ENCODE assay signal across 11 cellular contexts in the genomic region with DNA sequence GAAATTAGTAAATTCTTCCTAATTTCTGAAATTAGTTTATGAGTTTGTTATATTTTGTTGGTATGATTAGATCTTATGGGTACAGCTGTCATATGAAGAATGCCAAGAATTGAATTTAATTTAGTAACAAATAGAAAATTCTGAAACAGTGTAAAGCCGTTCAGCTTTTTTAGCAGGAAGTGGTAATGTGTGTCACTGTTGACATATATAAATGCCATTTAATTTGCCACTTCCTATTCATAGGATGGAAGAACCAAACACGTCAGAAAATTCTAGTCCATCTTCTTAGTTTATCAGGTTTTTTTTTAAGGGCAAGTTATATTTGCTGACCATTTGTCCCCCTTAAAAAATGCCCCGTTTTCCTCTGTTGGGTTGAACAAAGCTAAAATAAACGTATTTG. TPM values are rescaled to one million over a fixed set of nuclear protein-coding genes. Genes with fewer than 3 reads are reported as not detected.
DNase-seq lines count a peak whose midpoint lies in the region; ATAC-seq and TF ChIP-seq lines count a peak whose summit lies in the region.
"Had no signal": no experiment of that assay in that cellular context is flagged by ENCODE, and none has a peak within 500 bp of the region (broad histone marks: within the 10 kb centered on the region; RNA-seq: fewer than 3 reads in every experiment).

No MANE protein-coding gene starts in this region.

- H2BK20ac ChIP-seq in H9 (ENCODE audit: low read depth, low read length, poor library complexity, severe bottlenecking), result no peak overlapping the region

- H3K56ac ChIP-seq in H9 (ENCODE audit: insufficient read length, low read depth, low read length), result no peak overlapping the region

- peak overlapping the region; percentile 93 for H3K27ac Mint-ChIP-seq in activated naive CD8-positive, alpha-beta T cell treated with anti-CD3 and anti-CD28 coated beads, Interleukin-2, amount 50 U/mL, for 24 hours
- H3K27ac Mint-ChIP-seq in stimulated activated memory B cell treated with anti-CD40 and anti-IgM and Interleukin-4, amounts not matched to agents 10 μg/mL and 1 μg/mL and 100 μg/mL, for 72 hours, result peak overlapping the region; percentile 17
- no peak overlapping the region for H3K27ac Mint-ChIP-seq in H9

- peak overlapping the region; percentile 57 for H3K4me3 Mint-ChIP-seq in activated naive CD8-positive, alpha-beta T cell treated with anti-CD3 and anti-CD28 coated beads, Interleukin-2, amount 50 U/mL, for 24 hours
- no peak overlapping the region for H3K4me3 Mint-ChIP-seq in stimulated activated memory B cell treated with anti-CD40 and anti-IgM and Interleukin-4, amounts not matched to agents 10 μg/mL and 1 μg/mL and 100 μg/mL, for 72 hours
- no peak overlapping the region for H3K4me3 Mint-ChIP-seq in H9

- no peaks in the 10 kb centered on the region for H3K27me3 Mint-ChIP-seq in activated naive CD8-positive, alpha-beta T cell treated with anti-CD3 and anti-CD28 coated beads, Interleukin-2, amount 50 U/mL, for 24 hours
- H3K27me3 Mint-ChIP-seq in stimulated activated memory B cell treated with anti-CD40 and anti-IgM and Interleukin-4, amounts not matched to agents 10 μg/mL and 1 μg/mL and 100 μg/mL, for 72 hours, result no peaks in the 10 kb centered on the region
- H3K27me3 Mint-ChIP-seq in H9 (ENCODE audit: low read depth), result no peaks in the 10 kb centered on the region

- no peak overlapping the region for H3K27ac ChIP-seq in H9 (ENCODE audit: insufficient read length, low read depth, low read length)
- H3K27ac ChIP-seq: coronary artery had no signal

- no peak overlapping the region for H4K91ac ChIP-seq in H9 (ENCODE audit: insufficient read length, low read depth, low read length)

- H3K9me3 Mint-ChIP-seq in activated naive CD8-positive, alpha-beta T cell treated with anti-CD3 and anti-CD28 coated beads, Interleukin-2, amount 50 U/mL, for 24 hours, result no peaks in the 10 kb centered on the region
- H3K9me3 Mint-ChIP-seq in stimulated activated memory B cell treated with anti-CD40 and anti-IgM and Interleukin-4, amounts not matched to agents 10 μg/mL and 1 μg/mL and 100 μg/mL, for 72 hours, result no peaks in the 10 kb centered on the region
- peaks cover 0 to 4% of the 10 kb centered on the region in 2 experiments; a peak in 1 of 5 replicates for H3K9me3 Mint-ChIP-seq in H9

- H4K8ac ChIP-seq in H9 (replicated peaks; ENCODE audit: insufficient read length, low read depth, low read length), result no peak overlapping the region

- no peak for TF ChIP-seq CTCF in H9 (conservative IDR thresholded peaks at IDR 0.05)

- no peak overlapping the region for H4K5ac ChIP-seq in H9 (ENCODE audit: insufficient read length, low read depth, low read length)

- H3K23ac ChIP-seq in H9 (ENCODE audit: insufficient read length, low read depth, low read length), result no peak overlapping the region

- H2BK5ac ChIP-seq in H9 (ENCODE audit: insufficient read length, low read length), result no peak overlapping the region

- peak; percentile 50 to 72 for ATAC-seq in activated CD4-positive, CD25-positive, alpha-beta regulatory T cell treated with anti-CD3 and anti-CD28 coated beads, Interleukin-2, amount 50 U/mL, for 24 hours
- peak; percentile 55 for ATAC-seq in activated naive CD8-positive, alpha-beta T cell treated with anti-CD3 and anti-CD28 coated beads, Interleukin-2, amount 50 U/mL, for 24 hours
- ATAC-seq in stimulated activated memory B cell treated with anti-CD40 and anti-IgM and Interleukin-4, amounts not matched to agents 10 μg/mL and 1 μg/mL and 100 μg/mL, for 72 hours, result no peak
- no peak for ATAC-seq in HG03442 (IDR thresholded peaks at IDR 0.05; ENCODE audit: unreplicated experiment)
- ATAC-seq: heart left ventricle, sciatic nerve had no signal

- H3K27me3 ChIP-seq in H9 (ENCODE audit: insufficient read depth, low read length), result no peaks in the 10 kb centered on the region
- H3K27me3 ChIP-seq: heart left ventricle had no signal

- DNase-seq in activated CD4-positive, CD25-positive, alpha-beta regulatory T cell treated with anti-CD3 and anti-CD28 coated beads, Interleukin-2, amount 50 U/mL, for 72 hours, result no peak
- peak; percentile 28 for DNase-seq in NCI-H69 (lab: John Stamatoyannopoulos, UW)
- DNase-seq in activated naive CD8-positive, alpha-beta T cell treated with anti-CD3 and anti-CD28 coated beads, Interleukin-2, amount 50 U/mL, for 24 hours, result no peak
- DNase-seq in H9, result no peak
- DNase-seq in NCI-H510A (lab: John Stamatoyannopoulos, UW), result no peak
- DNase-seq: heart left ventricle had no signal

- no peak overlapping the region for H2BK120ac ChIP-seq in H9 (ENCODE audit: low read depth, low read length, poor library complexity, severe bottlenecking)

- H3K79me2 ChIP-seq in H9 (ENCODE audit: insufficient read depth, low read length), result no peaks in the 10 kb centered on the region

- H2AK5ac ChIP-seq in H9 (ENCODE audit: insufficient read length, low read length), result no peak overlapping the region

- no peaks in the 10 kb centered on the region for H3K4me1 ChIP-seq in H9 (ENCODE audit: insufficient read depth, low read length)

- H3K9ac ChIP-seq in H9 (ENCODE audit: extremely low read depth, insufficient read length, low read length), result no peak overlapping the region

- peaks cover 89% of the 10 kb centered on the region for H3K4me1 Mint-ChIP-seq in activated naive CD8-positive, alpha-beta T cell treated with anti-CD3 and anti-CD28 coated beads, Interleukin-2, amount 50 U/mL, for 24 hours
- H3K4me1 Mint-ChIP-seq in stimulated activated memory B cell treated with anti-CD40 and anti-IgM and Interleukin-4, amounts not matched to agents 10 μg/mL and 1 μg/mL and 100 μg/mL, for 72 hours, result peaks cover 48% of the 10 kb centered on the region
- peaks cover 17 to 20% of the 10 kb centered on the region in 2 experiments for H3K4me1 Mint-ChIP-seq in H9

- H3K9me3 ChIP-seq in H9 (ENCODE audit: control insufficient read depth, low read depth, low read length), result no peaks in the 10 kb centered on the region
- H3K9me3 ChIP-seq: heart left ventricle had no signal

- no peaks in the 10 kb centered on the region for H3K23me2 ChIP-seq in H9 (ENCODE audit: insufficient read length, low read depth, low read length, poor library complexity, severe bottlenecking)

- H3K14ac ChIP-seq in H9 (ENCODE audit: insufficient read depth, low read length), result no peak overlapping the region

- H3K36me3 Mint-ChIP-seq in activated naive CD8-positive, alpha-beta T cell treated with anti-CD3 and anti-CD28 coated beads, Interleukin-2, amount 50 U/mL, for 24 hours (ENCODE audit: low read depth), result peaks cover 55% of the 10 kb centered on the region
- H3K36me3 Mint-ChIP-seq in stimulated activated memory B cell treated with anti-CD40 and anti-IgM and Interleukin-4, amounts not matched to agents 10 μg/mL and 1 μg/mL and 100 μg/mL, for 72 hours, result peaks cover 22% of the 10 kb centered on the region
- H3K36me3 Mint-ChIP-seq in H9 (ENCODE audit: insufficient read depth in 1 of 3, low read depth in 3 of 3), result peaks cover 0 to 5% (median 0%) of the 10 kb centered on the region in 3 experiments; a peak in 3 of 7 replicates

- peaks cover 5% of the 10 kb centered on the region for H3K79me1 ChIP-seq in H9 (ENCODE audit: insufficient read depth, low read depth, low read length, poor library complexity, severe bottlenecking)

- H3T11ph ChIP-seq in H9 (ENCODE audit: low read length), result no peak overlapping the region

- H3K18ac ChIP-seq in H9 (ENCODE audit: insufficient read length, low read depth, low read length), result no peak overlapping the region

- no peaks in the 10 kb centered on the region for H4K20me1 ChIP-seq in H9 (ENCODE audit: control insufficient read depth, insufficient read depth, insufficient read length)

- no peak overlapping the region for H2BK15ac ChIP-seq in H9 (ENCODE audit: low read depth, low read length)

- no peak overlapping the region for H2BK12ac ChIP-seq in H9 (ENCODE audit: insufficient read length, low read depth, low read length)

- no peak overlapping the region for H3K4me2 ChIP-seq in H9 (ENCODE audit: insufficient read depth, insufficient read length, low read length)

- H2AFZ ChIP-seq in H9 (ENCODE audit: low read length), result no peak overlapping the region

- no peak overlapping the region for H3K4ac ChIP-seq in H9 (ENCODE audit: low read depth, low read length)

- no CpG with 5 or more reads among the region's 4 CpGs for WGBS in H9 (ENCODE audit: extremely low coverage, insufficient read length, low lambda C conversion rate)

RNA-seq across cellular contexts. Expression of gene RAB8B, which starts 43.0 kb away (rescaled TPM):
- total RNA-seq in H9 (2021), result 32.2 and 33.8 TPM in 2 replicates

RNA-seq across cellular contexts. Expression of gene APH1B, which starts 45.0 kb away (rescaled TPM):
- 20.9 and 22.9 TPM in 2 replicates for total RNA-seq in H9 (2021)

Comparison
In these comparisons a context has a peak if more than half of its experiments do, and no peak if none do; other contexts are left out.
1. ATAC-seq: peak in activated CD4-positive, CD25-positive, alpha-beta regulatory T cell treated with anti-CD3 and anti-CD28 coated beads, Interleukin-2, amount 50 U/mL, for 24 hours (2 of 2) and activated naive CD8-positive, alpha-beta T cell treated with anti-CD3 and anti-CD28 coated beads, Interleukin-2, amount 50 U/mL, for 24 hours (single experiment); none in stimulated activated memory B cell treated with anti-CD40 and anti-IgM and Interleukin-4, amounts not matched to agents 10 μg/mL and 1 μg/mL and 100 μg/mL, for 72 hours (single experiment) and HG03442 (single experiment).
2. H3K27ac Mint-ChIP-seq: peak in activated naive CD8-positive, alpha-beta T cell treated with anti-CD3 and anti-CD28 coated beads, Interleukin-2, amount 50 U/mL, for 24 hours (single experiment) and stimulated activated memory B cell treated with anti-CD40 and anti-IgM and Interleukin-4, amounts not matched to agents 10 μg/mL and 1 μg/mL and 100 μg/mL, for 72 hours (single experiment); none in H9 (0 of 3).